In genomic region chr10:48896756-48897437, GRCh38 we compare ENCODE assay signal across 25 cellular contexts. TPM values are rescaled to one million over a fixed set of nuclear protein-coding genes. Genes with fewer than 3 reads are reported as not detected.
DNase-seq lines count a peak whose midpoint lies in the region; ATAC-seq and TF ChIP-seq lines count a peak whose summit lies in the region.
"Had no signal": no experiment of that assay in that cellular context is flagged by ENCODE, and none has a peak within 500 bp of the region (broad histone marks: within the 10 kb centered on the region; RNA-seq: fewer than 3 reads in every experiment).

No MANE protein-coding gene starts in this region.

- no peak overlapping the region for H3K18ac ChIP-seq in H9 (ENCODE audit: insufficient read length, low read depth, low read length)

- DNase-seq in AG10803 (ENCODE audit: low read depth), result peak; percentile 41
- DNase-seq in H9, result no peak
- DNase-seq in neural progenitor cell (ENCODE audit: low spot score), result no peak
- no peak for DNase-seq in pons (ENCODE audit: low spot score)
- DNase-seq in H7, result no peak
- DNase-seq in stimulated activated CD4-positive, alpha-beta T cell treated with anti-CD3 and anti-CD28 coated beads, Interleukin-2, amount 100 ng/mL, for 24 hours, result no peak
- DNase-seq: activated CD4-positive, alpha-beta T cell treated with anti-CD3 and anti-CD28 coated beads for 1 hour; activated CD8-positive, alpha-beta T cell treated with anti-CD3 and anti-CD28 coated beads, Interleukin-2, amount 10 ng/mL, durations not matched to agents 7 days and 5 days; activated gamma-delta T cell treated with Interleukin-2 at 50 U/mL for 16 hours; brain microvascular endothelial cell; CD4-positive, CD25-positive, alpha-beta regulatory T cell; GDM1; IMR-90; PC-9; right lobe of liver; SHP77; stimulated activated CD8-positive, alpha-beta memory T cell treated with anti-CD3 and anti-CD28 coated beads, Interleukin-4, amount 100 ng/mL, for 48 hours; SW 1271; uterus had no signal

- H2BK120ac ChIP-seq in H9 (ENCODE audit: low read depth, low read length, poor library complexity, severe bottlenecking), result no peak overlapping the region

- no peak overlapping the region for H2BK15ac ChIP-seq in H9 (ENCODE audit: low read depth, low read length)

- H3K14ac ChIP-seq in H9 (ENCODE audit: insufficient read depth, low read length), result peak overlapping the region; percentile 29; the same call in 1 of the 2 replicates

- H3K4me2 ChIP-seq in H9 (ENCODE audit: insufficient read depth, insufficient read length, low read length), result no peak overlapping the region
- no peak overlapping the region for H3K4me2 ChIP-seq in neural progenitor cell
- H3K4me2 ChIP-seq: PC-9 had no signal

- no peak overlapping the region for H2AK5ac ChIP-seq in H9 (ENCODE audit: insufficient read length, low read length)

- H4K5ac ChIP-seq in H9 (ENCODE audit: insufficient read length, low read depth, low read length), result no peak overlapping the region

- no peak overlapping the region for H3T11ph ChIP-seq in H9 (ENCODE audit: low read length)

- no peak overlapping the region for H2BK20ac ChIP-seq in H9 (ENCODE audit: low read depth, low read length, poor library complexity, severe bottlenecking)

- H3K27me3 Mint-ChIP-seq in H9 (ENCODE audit: low read depth) (no peaks in the 10 kb centered on the region; the same call in 1 of the 2 replicates), neural progenitor cell (ENCODE audit: insufficient read depth, low read depth) (peaks cover 4% of the 10 kb centered on the region)
- no peaks in the 10 kb centered on the region for H3K27me3 Mint-ChIP-seq in dendritic cell treated with granulocyte-macrophage colony-stimulating factor and Interleukin-4, amounts not matched to agents 40 ng/mL and 50 ng/mL, for 4 days
- H3K27me3 Mint-ChIP-seq: natural killer cell treated with Interleukin-12 subunit alpha and Interleukin-12 subunit beta and Interleukin-15 and Interleukin-18, amount 100 ng/mL, for 72 hours had no signal

- no peak overlapping the region for H2BK5ac ChIP-seq in H9 (ENCODE audit: insufficient read length, low read length)

- H3K27me3 ChIP-seq in H9 (ENCODE audit: insufficient read depth, low read length), result no peaks in the 10 kb centered on the region
- H3K27me3 ChIP-seq in neural progenitor cell, result no peaks in the 10 kb centered on the region
- no peaks in the 10 kb centered on the region for H3K27me3 ChIP-seq in H7 (ENCODE audit: control insufficient read depth, insufficient read depth, low read length)
- H3K27me3 ChIP-seq: brain microvascular endothelial cell, right lobe of liver, uterus had no signal

- H2BK12ac ChIP-seq in H9 (ENCODE audit: insufficient read length, low read depth, low read length), result no peak overlapping the region

- H4K20me1 ChIP-seq in H9 (ENCODE audit: control insufficient read depth, insufficient read depth, insufficient read length) (no peaks in the 10 kb centered on the region), neural progenitor cell (ENCODE audit: low read depth) (no peaks in the 10 kb centered on the region)

- no peaks in the 10 kb centered on the region for H3F3A ChIP-seq in neural progenitor cell (ENCODE audit: low read depth)

- H2AFZ ChIP-seq in H9 (ENCODE audit: low read length) (no peak overlapping the region), neural progenitor cell (replicated peaks) (no peak overlapping the region)
- H2AFZ ChIP-seq: parathyroid adenoma, PC-9 had no signal

- no peak overlapping the region for H3K4ac ChIP-seq in H9 (ENCODE audit: low read depth, low read length)

- H3K9ac ChIP-seq in H9 (ENCODE audit: extremely low read depth, insufficient read length, low read length) (no peak overlapping the region), neural progenitor cell (no peak overlapping the region)
- H3K9ac ChIP-seq: parathyroid adenoma had no signal

- H3K4me1 Mint-ChIP-seq in H9 (no peaks in the 10 kb centered on the region), neural progenitor cell (peaks cover 3% of the 10 kb centered on the region)
- H3K4me1 Mint-ChIP-seq in dendritic cell treated with granulocyte-macrophage colony-stimulating factor and Interleukin-4, amounts not matched to agents 40 ng/mL and 50 ng/mL, for 4 days (ENCODE audit: low read depth), result peaks cover 78% of the 10 kb centered on the region
- H3K4me1 Mint-ChIP-seq: CD4-positive, CD25-positive, alpha-beta regulatory T cell had no signal

- H3K4me3 Mint-ChIP-seq in H9 (no peak overlapping the region), neural progenitor cell (no peak overlapping the region)
- peak overlapping the region; percentile 2 for H3K4me3 Mint-ChIP-seq in dendritic cell treated with granulocyte-macrophage colony-stimulating factor and Interleukin-4, amounts not matched to agents 40 ng/mL and 50 ng/mL, for 4 days
- H3K4me3 Mint-ChIP-seq: activated CD8-positive, alpha-beta T cell treated with anti-CD3 and anti-CD28 coated beads, Interleukin-2, amount 10 ng/mL, durations not matched to agents 7 days and 5 days; CD4-positive, CD25-positive, alpha-beta regulatory T cell; natural killer cell treated with Interleukin-12 subunit alpha and Interleukin-12 subunit beta and Interleukin-15 and Interleukin-18, amount 100 ng/mL, for 72 hours had no signal

- no peak overlapping the region for H4K91ac ChIP-seq in H9 (ENCODE audit: insufficient read length, low read depth, low read length)

- no peaks in the 10 kb centered on the region for H3K9me3 Mint-ChIP-seq in H9
- no peaks in the 10 kb centered on the region for H3K9me3 Mint-ChIP-seq in dendritic cell treated with granulocyte-macrophage colony-stimulating factor and Interleukin-4, amounts not matched to agents 40 ng/mL and 50 ng/mL, for 4 days
- H3K9me3 Mint-ChIP-seq in neural progenitor cell, result no peaks in the 10 kb centered on the region
- H3K9me3 Mint-ChIP-seq: CD4-positive, CD25-positive, alpha-beta regulatory T cell; natural killer cell treated with Interleukin-12 subunit alpha and Interleukin-12 subunit beta and Interleukin-15 and Interleukin-18, amount 100 ng/mL, for 72 hours had no signal

- no peaks in the 10 kb centered on the region for H3K79me2 ChIP-seq in H9 (ENCODE audit: insufficient read depth, low read length)
- no peaks in the 10 kb centered on the region for H3K79me2 ChIP-seq in neural progenitor cell (ENCODE audit: low read depth)
- H3K79me2 ChIP-seq: parathyroid adenoma had no signal

- ATAC-seq in GM19397 (IDR thresholded peaks at IDR 0.05; ENCODE audit: unreplicated experiment), result no peak
- ATAC-seq: activated CD8-positive, alpha-beta T cell treated with anti-CD3 and anti-CD28 coated beads, Interleukin-2, amount 10 ng/mL, durations not matched to agents 7 days and 5 days had no signal

- H3K23me2 ChIP-seq in H9 (ENCODE audit: insufficient read length, low read depth, low read length, poor library complexity, severe bottlenecking), result no peaks in the 10 kb centered on the region

- no peak overlapping the region for H3K56ac ChIP-seq in H9 (ENCODE audit: insufficient read length, low read depth, low read length)

- H3K9me3 ChIP-seq in H9 (ENCODE audit: control insufficient read depth, low read depth, low read length) (no peaks in the 10 kb centered on the region), neural progenitor cell (ENCODE audit: low read depth) (no peaks in the 10 kb centered on the region)
- H3K9me3 ChIP-seq: right lobe of liver, uterus had no signal

- H3K27ac ChIP-seq in H9 (ENCODE audit: insufficient read length, low read depth, low read length) (no peak overlapping the region), neural progenitor cell (no peak overlapping the region)
- H3K27ac ChIP-seq: brain microvascular endothelial cell, parathyroid adenoma, PC-9, right lobe of liver, uterus had no signal

- no peak overlapping the region for H3K23ac ChIP-seq in H9 (ENCODE audit: insufficient read length, low read depth, low read length)

- H3K36me3 Mint-ChIP-seq in H9 (ENCODE audit: insufficient read depth in 1 of 3, low read depth in 3 of 3) (no peaks in the 10 kb centered on the region), neural progenitor cell (no peaks in the 10 kb centered on the region)
- H3K36me3 Mint-ChIP-seq in dendritic cell treated with granulocyte-macrophage colony-stimulating factor and Interleukin-4, amounts not matched to agents 40 ng/mL and 50 ng/mL, for 4 days (ENCODE audit: low read depth), result peaks cover 99% of the 10 kb centered on the region
- H3K36me3 Mint-ChIP-seq: CD4-positive, CD25-positive, alpha-beta regulatory T cell; natural killer cell treated with Interleukin-12 subunit alpha and Interleukin-12 subunit beta and Interleukin-15 and Interleukin-18, amount 100 ng/mL, for 72 hours had no signal

- H3K36me3 ChIP-seq in neural progenitor cell, result no peaks in the 10 kb centered on the region
- H3K36me3 ChIP-seq in H7 (replicated peaks; ENCODE audit: control insufficient read depth, insufficient read depth, low read length), result no peaks in the 10 kb centered on the region
- H3K36me3 ChIP-seq: brain microvascular endothelial cell, right lobe of liver, uterus had no signal

- no peaks in the 10 kb centered on the region for H3K79me1 ChIP-seq in H9 (ENCODE audit: insufficient read depth, low read depth, low read length, poor library complexity, severe bottlenecking)

- H3K4me1 ChIP-seq in H9 (ENCODE audit: insufficient read depth, low read length) (no peaks in the 10 kb centered on the region), neural progenitor cell (peaks cover 5% of the 10 kb centered on the region)
- H3K4me1 ChIP-seq: parathyroid adenoma, right lobe of liver, uterus had no signal

- H3K4me3 ChIP-seq in AG10803 (ENCODE audit: low read length) (no peak overlapping the region), neural progenitor cell (no peak overlapping the region), H7 (ENCODE audit: insufficient read depth, low read depth, low read length) (no peak overlapping the region)
- H3K4me3 ChIP-seq: PC-9, right lobe of liver, uterus had no signal

- H4K8ac ChIP-seq in H9 (replicated peaks; ENCODE audit: insufficient read length, low read depth, low read length), result no peak overlapping the region

- no CpG with 5 or more reads among the region's 13 CpGs for WGBS in H9 (ENCODE audit: extremely low coverage, insufficient read length, low lambda C conversion rate)

- H3K27ac Mint-ChIP-seq in H9 (0 out of 7 replicates have a peak overlapping the region, but pooled peaks of 2 of the 3 experiments have one; percentile 26 to 38), neural progenitor cell (peak overlapping the region; percentile 65)
- H3K27ac Mint-ChIP-seq in dendritic cell treated with granulocyte-macrophage colony-stimulating factor and Interleukin-4, amounts not matched to agents 40 ng/mL and 50 ng/mL, for 4 days, result peak overlapping the region; percentile 98
- H3K27ac Mint-ChIP-seq: activated CD8-positive, alpha-beta T cell treated with anti-CD3 and anti-CD28 coated beads, Interleukin-2, amount 10 ng/mL, durations not matched to agents 7 days and 5 days; CD4-positive, CD25-positive, alpha-beta regulatory T cell; natural killer cell treated with Interleukin-12 subunit alpha and Interleukin-12 subunit beta and Interleukin-15 and Interleukin-18, amount 100 ng/mL, for 72 hours had no signal

- intact Hi-C loops in dendritic cell treated with granulocyte-macrophage colony-stimulating factor and Interleukin-4, amounts not matched to agents 40 ng/mL and 50 ng/mL, for 4 days (cut with micrococcal nuclease), result no loop called here

- no peak for TF ChIP-seq CTCF in AG10803 (conservative IDR thresholded peaks at IDR 0.05; ENCODE audit: low read length)
- no peak for TF ChIP-seq CTCF in H9 (conservative IDR thresholded peaks at IDR 0.05)
- no peak for TF ChIP-seq CTCF in neural progenitor cell (IDR thresholded peaks at IDR 0.05)

RNA-seq across cellular contexts. Expression of gene LRRC18, which starts 42.7 kb away (rescaled TPM):
- total RNA-seq in H9 (2021), result not detected in 2 replicates
- not detected in 2 replicates for total RNA-seq in neural progenitor cell (ENCODE audit: low replicate concordance)
- not detected in 2 replicates for total RNA-seq in H7 (2014; rRNA removed; shearing (Covaris generic))
- total RNA-seq: CD4-positive, CD25-positive, alpha-beta regulatory T cell; IMR-90; MCF 10A; natural killer cell treated with Interleukin-12 subunit alpha and Interleukin-12 subunit beta and Interleukin-15 and Interleukin-18, amount 100 ng/mL, for 72 hours; PC-9; right lobe of liver; subcutaneous adipose tissue had no signal

Comparison
In these comparisons a context has a peak if more than half of its experiments do, and no peak if none do; other contexts are left out.
1. H3K27ac Mint-ChIP-seq: peak in every context shown above with its lines; median percentile 98 in dendritic cell treated with granulocyte-macrophage colony-stimulating factor and Interleukin-4, amounts not matched to agents 40 ng/mL and 50 ng/mL, for 4 days; 65 in neural progenitor cell; 32 in H9.